ENCODE assay signal across 22 cellular contexts in the genomic region with DNA sequence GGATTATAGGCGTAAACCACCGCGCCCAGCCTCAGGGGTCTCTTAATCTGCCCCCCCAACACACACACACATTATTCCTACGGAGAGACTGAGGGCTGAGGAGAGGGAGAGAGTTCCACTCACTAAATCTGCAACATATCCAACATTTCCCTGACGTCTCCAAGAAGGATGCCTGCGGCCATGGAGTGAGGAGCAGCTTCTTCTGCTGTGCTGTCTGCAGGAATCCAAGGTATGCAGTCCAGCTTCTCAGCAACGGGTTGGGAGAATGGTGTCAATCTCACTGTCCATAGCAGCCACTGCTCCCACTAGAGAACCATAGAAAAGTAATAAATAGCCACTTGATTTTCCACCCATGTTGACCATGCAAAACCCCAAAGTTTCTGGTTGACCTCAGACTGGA. TPM values are rescaled to one million over a fixed set of nuclear protein-coding genes. Genes with fewer than 3 reads are reported as not detected.
"Had no signal": no experiment of that assay in that cellular context is flagged by ENCODE, and none has a peak within 500 bp of the region (broad histone marks: within the 10 kb centered on the region; RNA-seq: fewer than 3 reads in every experiment).

No MANE protein-coding gene starts in this region.

- H3K9me3 Mint-ChIP-seq: activated CD4-positive, alpha-beta T cell treated with anti-CD3 and anti-CD28 coated beads, Interleukin-2, amount 10 ng/mL, durations not matched to agents 7 days and 5 days; activated T-helper 1 cell treated with anti-CD3 and anti-CD28 coated beads, Interleukin-12 subunit alpha, Interleukin-12 subunit beta, Interleukin-2, Interleukin-4 antibody, amounts not matched to agents 30 ng/mL and 10 ng/mL and 1 ng/mL, durations not matched to agents 14 hours and 24 hours and 36 hours; stimulated activated naive CD8-positive, alpha-beta T cell treated with anti-CD3 and anti-CD28 coated beads, Interleukin-15, Interleukin-2, amounts not matched to agents 100 ng/mL and 50 ng/mL, for 24 hours had no signal

- H3K9me3 ChIP-seq: gastrocnemius medialis, prostate gland, suprapubic skin, upper lobe of left lung had no signal

- H3K4me1 ChIP-seq: prostate gland had no signal

- H3K4me3 ChIP-seq: gastrocnemius medialis, prostate gland, smooth muscle cell, suprapubic skin, upper lobe of left lung had no signal

- H3K4me2 ChIP-seq: smooth muscle cell had no signal

- ATAC-seq: gastrocnemius medialis; naive thymus-derived CD8-positive, alpha-beta T cell; right cardiac atrium had no signal

- H3K27me3 ChIP-seq: suprapubic skin had no signal

- H3K27ac Mint-ChIP-seq: activated CD4-positive, alpha-beta T cell treated with anti-CD3 and anti-CD28 coated beads, Interleukin-2, amount 10 ng/mL, durations not matched to agents 7 days and 5 days; activated naive CD8-positive, alpha-beta T cell treated with anti-CD3 and anti-CD28 coated beads, Interleukin-2, amount 10 ng/mL, durations not matched to agents 7 days and 5 days; naive thymus-derived CD8-positive, alpha-beta T cell; stimulated activated naive CD8-positive, alpha-beta T cell treated with anti-CD3 and anti-CD28 coated beads, Interleukin-15, Interleukin-2, amounts not matched to agents 100 ng/mL and 50 ng/mL, for 24 hours had no signal

- H3K27ac ChIP-seq: epithelial cell of prostate, gastrocnemius medialis, prostate gland, suprapubic skin, upper lobe of left lung had no signal

- DNase-seq: activated CD4-positive, alpha-beta T cell treated with anti-CD3 and anti-CD28 coated beads, Interleukin-2, amount 10 ng/mL, durations not matched to agents 7 days and 5 days; activated CD8-positive, alpha-beta memory T cell treated with anti-CD3 and anti-CD28 coated beads, Interleukin-2, amount 50 U/mL, for 48 hours; activated naive CD4-positive, alpha-beta T cell; activated naive CD8-positive, alpha-beta T cell treated with anti-CD3 and anti-CD28 coated beads, Interleukin-2, amount 10 ng/mL, durations not matched to agents 7 days and 5 days; anterior cingulate cortex; gastrocnemius medialis; naive thymus-derived CD8-positive, alpha-beta T cell; stimulated activated CD4-positive, alpha-beta T cell treated with anti-CD3 and anti-CD28 coated beads, Interleukin-4, amount 100 ng/mL, for 4 hours; stimulated activated CD8-positive, alpha-beta memory T cell treated with anti-CD3 and anti-CD28 coated beads, Interleukin-4, amount 100 ng/mL, for 48 hours; upper lobe of left lung had no signal

- H3K4me3 Mint-ChIP-seq: activated CD4-positive, alpha-beta T cell treated with anti-CD3 and anti-CD28 coated beads, Interleukin-2, amount 10 ng/mL, durations not matched to agents 7 days and 5 days; activated naive CD8-positive, alpha-beta T cell treated with anti-CD3 and anti-CD28 coated beads, Interleukin-2, amount 10 ng/mL, durations not matched to agents 7 days and 5 days; activated T-helper 1 cell treated with anti-CD3 and anti-CD28 coated beads, Interleukin-12 subunit alpha, Interleukin-12 subunit beta, Interleukin-2, Interleukin-4 antibody, amounts not matched to agents 30 ng/mL and 10 ng/mL and 1 ng/mL, durations not matched to agents 14 hours and 24 hours and 36 hours; stimulated activated naive CD8-positive, alpha-beta T cell treated with anti-CD3 and anti-CD28 coated beads, Interleukin-15, Interleukin-2, amounts not matched to agents 100 ng/mL and 50 ng/mL, for 24 hours had no signal

- H3K36me3 ChIP-seq: gastrocnemius medialis, prostate gland, suprapubic skin, upper lobe of left lung had no signal

RNA-seq across cellular contexts. Expression of gene PLXDC1, which starts 5.1 kb away (rescaled TPM):
- total RNA-seq: dermis microvascular lymphatic vessel endothelial cell, lung microvascular endothelial cell had no signal

RNA-seq across cellular contexts. Expression of gene ARL5C, which starts 9.5 kb away (rescaled TPM):
- total RNA-seq: activated T-helper 1 cell treated with anti-CD3 and anti-CD28 coated beads, Interleukin-12 subunit alpha, Interleukin-12 subunit beta, Interleukin-2, Interleukin-4 antibody, amounts not matched to agents 30 ng/mL and 10 ng/mL and 1 ng/mL, durations not matched to agents 14 hours and 24 hours and 36 hours; bronchial epithelial cell; dermis microvascular lymphatic vessel endothelial cell; lung microvascular endothelial cell; mucosa of gallbladder; naive thymus-derived CD8-positive, alpha-beta T cell; omental fat pad; prostate gland; right cardiac atrium; smooth muscle cell; suprapubic skin had no signal
- polyA plus RNA-seq: naive thymus-derived CD8-positive, alpha-beta T cell; right cardiac atrium; smooth muscle cell had no signal
